Comparison of ENCODE assay signal across 12 cellular contexts in genomic region chr14:65421201-65421981, GRCh38. TPM values are rescaled to one million over a fixed set of nuclear protein-coding genes. Genes with fewer than 3 reads are reported as not detected.
DNase-seq lines count a peak whose midpoint lies in the region; ATAC-seq, FAIRE-seq and TF ChIP-seq lines count a peak whose summit lies in the region.
"Had no signal": no experiment of that assay in that cellular context is flagged by ENCODE, and none has a peak within 500 bp of the region (broad histone marks: within the 10 kb centered on the region; RNA-seq: fewer than 3 reads in every experiment).

No MANE protein-coding gene starts in this region.

- H3K4me1 ChIP-seq in HEK293 (ENCODE audit: control insufficient read depth, insufficient read depth, low read length) = peaks cover 11% of the 10 kb centered on the region
- H3K4me1 ChIP-seq in astrocyte (ENCODE audit: insufficient read depth, low read length) = peaks cover 14% of the 10 kb centered on the region

- no peaks in the 10 kb centered on the region for H3K9me3 Mint-ChIP-seq in astrocyte (ENCODE audit: unreplicated experiment)
- no peaks in the 10 kb centered on the region for H3K9me3 Mint-ChIP-seq in Calu3 (ENCODE audit: low read depth, unreplicated experiment)

- H3K4me2 ChIP-seq in astrocyte (ENCODE audit: low read length) = peak overlapping the region; percentile 73

- H3K27me3 Mint-ChIP-seq in astrocyte (ENCODE audit: low read depth, unreplicated experiment) = no peaks in the 10 kb centered on the region
- H3K27me3 Mint-ChIP-seq in Calu3 (ENCODE audit: unreplicated experiment) = no peaks in the 10 kb centered on the region

- H3K36me3 Mint-ChIP-seq in astrocyte (ENCODE audit: low read depth, unreplicated experiment) (no peaks in the 10 kb centered on the region), Calu3 (ENCODE audit: insufficient read depth, unreplicated experiment) (no peaks in the 10 kb centered on the region)

- H3K36me3 ChIP-seq in HEK293 (ENCODE audit: control insufficient read depth in 2 of 2, insufficient read depth in 1 of 2, low read length in 2 of 2) (no peaks in the 10 kb centered on the region), astrocyte (ENCODE audit: insufficient read depth, low read length) (no peaks in the 10 kb centered on the region), kidney epithelial cell (ENCODE audit: control insufficient read depth, insufficient read depth, low read length) (no peaks in the 10 kb centered on the region)
- H3K36me3 ChIP-seq: tibial nerve had no signal

- H3K9me3 ChIP-seq in AG04450 (ENCODE audit: control insufficient read depth, insufficient read depth, low read length) (no peaks in the 10 kb centered on the region), HEK293 (ENCODE audit: control insufficient read depth, insufficient read depth, low read depth, low read length) (no peaks in the 10 kb centered on the region), astrocyte (ENCODE audit: insufficient read depth, low read depth, low read length) (no peaks in the 10 kb centered on the region)
- H3K9me3 ChIP-seq: tibial nerve had no signal

- intact Hi-C loops in Calu3 (cut with micrococcal nuclease; ENCODE audit: unreplicated experiment) = no loop called here

- ATAC-seq in GM21367 (IDR thresholded peaks at IDR 0.05; ENCODE audit: unreplicated experiment) (no peak), HG02840 (IDR thresholded peaks at IDR 0.05; ENCODE audit: low FRiP score, unreplicated experiment) (no peak)
- ATAC-seq: left ventricle myocardium superior had no signal

- H3K4me3 ChIP-seq in AG04450 (ENCODE audit: low read depth, low read length) (no peak overlapping the region), HEK293 (ENCODE audit: low read depth, low read length) (no peak overlapping the region), astrocyte (ENCODE audit: insufficient read depth, low read depth, low read length) (no peak overlapping the region), kidney epithelial cell (ENCODE audit: low read depth, low read length) (no peak overlapping the region)
- H3K4me3 ChIP-seq: tibial nerve had no signal

- TF ChIP-seq CTCF in AG04450 (IDR thresholded peaks at IDR 0.05; ENCODE audit: low read depth, low read length) (no peak), HEK293 (tag by site-specific recombination; IDR thresholded peaks at IDR 0.05) (no peak), astrocyte (IDR thresholded peaks at IDR 0.05; ENCODE audit: insufficient read depth, low read depth, low read length) (no peak), kidney epithelial cell (IDR thresholded peaks at IDR 0.05; ENCODE audit: insufficient read depth, low read length, poor library complexity, severe bottlenecking) (no peak), Calu3 (IDR thresholded peaks at IDR 0.05; ENCODE audit: unreplicated experiment) (no peak)

- H3K27ac ChIP-seq in AG04450 (ENCODE audit: low read depth, low read length) (peak overlapping the region; percentile 42), HEK293 (ENCODE audit: extremely low read depth, low read depth, low read length) (no peak overlapping the region), astrocyte (ENCODE audit: low read depth, low read length) (peak overlapping the region; percentile 88)

- FAIRE-seq in astrocyte (lab: Jason Lieb, UNC) = peak; percentile 98

- peak overlapping the region; percentile 71 for H3K9ac ChIP-seq in astrocyte (ENCODE audit: low read length)

- H3K4me3 Mint-ChIP-seq in astrocyte (ENCODE audit: unreplicated experiment) = no peak overlapping the region
- no peak overlapping the region for H3K4me3 Mint-ChIP-seq in Calu3 (ENCODE audit: low read depth, unreplicated experiment)
- H3K4me3 Mint-ChIP-seq: CD14-positive monocyte had no signal

- no peaks in the 10 kb centered on the region for H3K27me3 ChIP-seq in AG04450 (ENCODE audit: control insufficient read depth, insufficient read depth, low read length)
- H3K27me3 ChIP-seq in astrocyte (ENCODE audit: insufficient read depth, low read length) = no peaks in the 10 kb centered on the region
- no peaks in the 10 kb centered on the region for H3K27me3 ChIP-seq in kidney epithelial cell (ENCODE audit: control insufficient read depth, insufficient read depth, low read length)
- H3K27me3 ChIP-seq: tibial nerve had no signal

- H2AFZ ChIP-seq in astrocyte (ENCODE audit: low read depth, low read length) = no peak overlapping the region

- peaks cover 90% of the 10 kb centered on the region for H3K79me2 ChIP-seq in astrocyte (ENCODE audit: insufficient read depth, low read length)

- CTCF ChIA-PET in AG04450 (lab: Charles Lee) (interaction anchor here (0.8 kb wide), 1 partner anchor 403 kb away, joined by 9 read pairs; no protein-coding TSS in a partner anchor), HEK293 (lab: Yijun Ruan, JAX) (interaction anchor here (0.6 kb wide), 1 partner anchor 252 kb away, joined by 3 read pairs; no protein-coding TSS in a partner anchor), Calu3 (lab: Charles Lee) (no interaction called here)

- POLR2A ChIA-PET in AG04450 (lab: Yijun Ruan, JAX) (no interaction called here), HEK293 (lab: Yijun Ruan, JAX) (no interaction called here)

- peaks cover 6% of the 10 kb centered on the region for H4K20me1 ChIP-seq in astrocyte (ENCODE audit: insufficient read depth, low read length)

- peaks cover 14% of the 10 kb centered on the region for H3K4me1 Mint-ChIP-seq in astrocyte (ENCODE audit: low read depth, unreplicated experiment)
- H3K4me1 Mint-ChIP-seq in Calu3 (ENCODE audit: low read depth, unreplicated experiment) = peaks cover 20% of the 10 kb centered on the region

- BruUV-seq in Calu3 (replicated peaks; lab: Mats Ljungman, UMichigan) = no TSS peak

- H3K27ac Mint-ChIP-seq in astrocyte (ENCODE audit: unreplicated experiment) = peak overlapping the region; percentile 96
- no peak overlapping the region for H3K27ac Mint-ChIP-seq in Calu3 (ENCODE audit: unreplicated experiment)
- H3K27ac Mint-ChIP-seq: CD14-positive monocyte had no signal

- DNase-seq in AG04450 (ENCODE audit: low read depth, low spot score) = peak; percentile 21
- DNase-seq in astrocyte (ENCODE audit: low read depth) = peak; percentile 87
- DNase-seq in kidney epithelial cell (ENCODE audit: low read depth) = peak; percentile 87
- DNase-seq in Calu3 = no peak
- no peak for DNase-seq in NCI-H748 (lab: John Stamatoyannopoulos, UW; ENCODE audit: unreplicated experiment)
- DNase-seq: amygdala, left ventricle myocardium superior had no signal

TF ChIP-seq in HEK293, 187 proteins besides CTCF, POLR2A, EP300 and RAD21 (continues in another document):
- TF ChIP-seq ZNF175 (tag by site-specific recombination; IDR thresholded peaks at IDR 0.05) (no peak), ZNF645 (tag by site-specific recombination; IDR thresholded peaks at IDR 0.05) (no peak), ATF2 (tag by site-specific recombination; IDR thresholded peaks at IDR 0.05; ENCODE audit: low read depth) (peak; percentile 28; the same call in 1 of the 2 replicates), PRDM10 (tag by site-specific recombination; IDR thresholded peaks at IDR 0.05) (no peak), YY2 (tag by site-specific recombination; IDR thresholded peaks at IDR 0.05) (no peak), ZNF121 (tag by site-specific recombination; IDR thresholded peaks at IDR 0.05) (no peak), ZNF629 (tag by site-specific recombination; IDR thresholded peaks at IDR 0.05) (peak; percentile 38; the same call in 1 of the 2 replicates)

RNA-seq across cellular contexts. Expression of gene FUT8, which starts 8.9 kb away (rescaled TPM):
- polyA plus RNA-seq in AG04450 (2011; rRNA removed) = 42.0 and 45.1 TPM in 2 replicates
- 34.6 and 46.2 TPM in 2 replicates for polyA minus RNA-seq in AG04450 (2011; rRNA and poly(A)+ RNA removed)
- total RNA-seq in astrocyte = 52.7 and 57.4 TPM in 2 replicates
- 39.4 and 44.3 TPM in 2 replicates for total RNA-seq in kidney epithelial cell
- 85.7 and 129 TPM in 2 replicates for total RNA-seq in Calu3 (2022)

Comparison
In these comparisons a context has a peak if more than half of its experiments do, and no peak if none do; other contexts are left out.
1. DNase-seq: peak in AG04450 (single experiment), astrocyte (single experiment) and kidney epithelial cell (single experiment); none in Calu3 (single experiment) and NCI-H748 (single experiment).